Comparison of ENCODE assay signal across 18 cellular contexts in genomic region chr12:48580831-48581230, GRCh38. TPM values are rescaled to one million over a fixed set of nuclear protein-coding genes. Genes with fewer than 3 reads are reported as not detected.
"Had no signal": no experiment of that assay in that cellular context is flagged by ENCODE, and none has a peak within 500 bp of the region (broad histone marks: within the 10 kb centered on the region; RNA-seq: fewer than 3 reads in every experiment).

No MANE protein-coding gene starts in this region.

- ATAC-seq: mucosa of descending colon; naive thymus-derived CD4-positive, alpha-beta T cell; sciatic nerve had no signal

- H3K4me3 ChIP-seq: cardiac muscle cell, hepatocyte, left ventricle myocardium inferior, mucosa of descending colon, ovary, suprapubic skin had no signal

- H3K4me2 ChIP-seq: hepatocyte had no signal

- DNase-seq: activated CD4-positive, alpha-beta T cell treated with anti-CD3 and anti-CD28 coated beads for 1 hour; activated CD4-positive, alpha-beta T cell treated with anti-CD3 and anti-CD28 coated beads, Interleukin-2, amount 50 U/mL, for 48 hours; activated naive CD4-positive, alpha-beta T cell treated with anti-CD3 and anti-CD28 coated beads, Interleukin-2, amount 10 ng/mL, durations not matched to agents 7 days and 5 days; erythroblast; kidney; left ventricle myocardium inferior; mucosa of descending colon; naive thymus-derived CD4-positive, alpha-beta T cell; ovary had no signal

- H3K4me1 ChIP-seq: left ventricle myocardium inferior, suprapubic skin had no signal

- H3K9me3 ChIP-seq: left ventricle myocardium inferior, mucosa of descending colon, ovary, suprapubic skin had no signal

- H3K27me3 ChIP-seq: cardiac muscle cell, hepatocyte, ovary had no signal

- H3K36me3 ChIP-seq: cardiac muscle cell, left ventricle myocardium inferior, ovary, suprapubic skin had no signal

- H3K27ac ChIP-seq: cardiac muscle cell, hepatocyte, left ventricle myocardium inferior, ovary, suprapubic skin had no signal

RNA-seq across cellular contexts. Expression of gene LALBA, which starts 11.0 kb away (rescaled TPM):
- total RNA-seq: activated T-helper 2 cell treated with anti-CD3 and anti-CD28 coated beads, Interferon-gamma antibody, Interleukin-2, Interleukin-4, amounts not matched to agents 10 μg/mL and 5 μg/mL and 100 μg/mL, durations not matched to agents 14 hours and 24 hours and 36 hours; astrocyte; cardiac muscle cell; dermis microvascular lymphatic vessel endothelial cell; hepatocyte; kidney; left ventricle myocardium inferior; mucosa of descending colon; naive thymus-derived CD4-positive, alpha-beta T cell; ovary; pulmonary artery endothelial cell; sciatic nerve; suprapubic skin had no signal
- polyA plus RNA-seq: adipose tissue; cardiac muscle cell; naive thymus-derived CD4-positive, alpha-beta T cell; ovary had no signal

RNA-seq across cellular contexts. Expression of gene OR8S1, which starts 55.4 kb away (rescaled TPM):
- total RNA-seq: activated T-helper 2 cell treated with anti-CD3 and anti-CD28 coated beads, Interferon-gamma antibody, Interleukin-2, Interleukin-4, amounts not matched to agents 10 μg/mL and 5 μg/mL and 100 μg/mL, durations not matched to agents 14 hours and 24 hours and 36 hours; astrocyte; cardiac muscle cell; dermis microvascular lymphatic vessel endothelial cell; kidney; left ventricle myocardium inferior; mucosa of descending colon; naive thymus-derived CD4-positive, alpha-beta T cell; pulmonary artery endothelial cell; suprapubic skin had no signal
- polyA plus RNA-seq: adipose tissue; cardiac muscle cell; naive thymus-derived CD4-positive, alpha-beta T cell; ovary had no signal
